10 cellular contexts compared by ENCODE assay signal in the genomic region with DNA sequence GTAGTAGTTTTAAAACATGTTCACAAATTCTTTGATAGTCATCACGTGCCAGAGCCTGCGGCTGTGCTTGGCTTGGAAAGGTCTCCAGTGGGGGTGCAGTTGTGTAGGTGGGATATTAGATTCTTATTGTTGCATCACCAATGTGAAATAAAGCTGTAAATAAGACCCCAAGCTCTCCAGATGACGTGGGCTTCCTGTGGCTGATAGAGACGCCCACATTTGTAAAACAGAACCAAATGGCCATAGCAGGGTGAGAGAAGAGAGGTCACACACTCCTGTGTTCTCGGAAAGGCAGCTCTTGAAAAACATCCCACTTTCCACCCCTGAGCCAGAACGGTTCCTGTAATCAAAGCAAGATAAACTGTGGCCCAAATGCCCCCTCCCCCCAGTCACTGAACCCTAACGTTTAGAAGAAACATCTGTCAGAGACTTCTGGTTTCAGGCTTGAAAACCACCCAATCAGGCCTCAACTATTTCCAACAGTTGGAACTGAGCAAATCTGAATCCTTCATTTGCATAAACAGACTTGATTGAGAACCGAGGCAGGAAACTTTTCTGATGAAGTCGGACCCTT. TPM values are rescaled to one million over a fixed set of nuclear protein-coding genes. Genes with fewer than 3 reads are reported as not detected.
DNase-seq lines count a peak whose midpoint lies in the region; ATAC-seq, FAIRE-seq and TF ChIP-seq lines count a peak whose summit lies in the region.
"Had no signal": no experiment of that assay in that cellular context is flagged by ENCODE, and none has a peak within 500 bp of the region (broad histone marks: within the 10 kb centered on the region; RNA-seq: fewer than 3 reads in every experiment).

No MANE protein-coding gene starts in this region.

- no peak overlapping the region for H3K27ac ChIP-seq in CD4-positive, alpha-beta T cell (ENCODE audit: low read depth, low read length)
- no peak overlapping the region for H3K27ac ChIP-seq in left lung

- ATAC-seq in CD4-positive, alpha-beta T cell (ENCODE audit: poor library complexity), result no peak
- peak; percentile 74 for ATAC-seq in GM19351 (IDR thresholded peaks at IDR 0.05; ENCODE audit: unreplicated experiment)
- peak; percentile 60 for ATAC-seq in HG03520 (IDR thresholded peaks at IDR 0.05; ENCODE audit: unreplicated experiment)
- no peak for ATAC-seq in effector memory CD8-positive, alpha-beta T cell (replicated peaks)
- no peak for ATAC-seq in left lung

- H3K9me3 Mint-ChIP-seq in CD4-positive, alpha-beta T cell, result no peaks in the 10 kb centered on the region
- H3K9me3 Mint-ChIP-seq in effector memory CD8-positive, alpha-beta T cell, result no peaks in the 10 kb centered on the region

- no peaks in the 10 kb centered on the region for H3K9me3 ChIP-seq in CD4-positive, alpha-beta T cell (ENCODE audit: control insufficient read depth, low read length)
- no peaks in the 10 kb centered on the region for H3K9me3 ChIP-seq in left lung

- no peak for FAIRE-seq in HTR-8/SVneo (lab: Jason Lieb, UNC)

- no peaks in the 10 kb centered on the region for H3K36me3 ChIP-seq in left lung

- POLR2A ChIA-PET in CD4-positive, alpha-beta T cell (lab: Charles Lee), result interaction anchor here (3.5 kb wide), 1 partner anchor 19 kb away, joined by 11 read pairs; no protein-coding TSS in a partner anchor
- POLR2A ChIA-PET in GM10248 (lab: Yijun Ruan, JAX), result no interaction called here

- no peaks in the 10 kb centered on the region for H3K36me3 Mint-ChIP-seq in CD4-positive, alpha-beta T cell (ENCODE audit: low read depth)
- H3K36me3 Mint-ChIP-seq in effector memory CD8-positive, alpha-beta T cell (ENCODE audit: insufficient read depth), result no peaks in the 10 kb centered on the region

- no peaks in the 10 kb centered on the region for H3K27me3 ChIP-seq in CD4-positive, alpha-beta T cell (ENCODE audit: control insufficient read depth, insufficient read depth, low read length)
- no peaks in the 10 kb centered on the region for H3K27me3 ChIP-seq in left lung

- no peak for TF ChIP-seq CTCF in CD4-positive, alpha-beta T cell (IDR thresholded peaks at IDR 0.05)
- TF ChIP-seq CTCF in left lung (IDR thresholded peaks at IDR 0.05) (no peak), GM10248 (IDR thresholded peaks at IDR 0.05; ENCODE audit: control extremely low read depth, extremely low read depth, low read depth, missing control alignments) (no peak)

- no peak overlapping the region for H3K4me3 ChIP-seq in left lung

- peak overlapping the region; percentile 60 for H3K27ac Mint-ChIP-seq in CD4-positive, alpha-beta T cell
- H3K27ac Mint-ChIP-seq in effector memory CD8-positive, alpha-beta T cell, result peak overlapping the region in 1 of 2 donors; percentile 72

- H3K27me3 Mint-ChIP-seq in CD4-positive, alpha-beta T cell, result no peaks in the 10 kb centered on the region
- peaks cover 10 to 14% of the 10 kb centered on the region in 2 donors for H3K27me3 Mint-ChIP-seq in effector memory CD8-positive, alpha-beta T cell

- H3K4me1 ChIP-seq in left lung, result no peaks in the 10 kb centered on the region

- intact Hi-C loops in CD4-positive, alpha-beta T cell (cut with DNase I, micrococcal nuclease), result loop anchor here in 1 of 2 experiments (10.0 kb wide), 2 partner anchors 341 to 381 kb away; a partner anchor contains a TSS
- intact Hi-C loops in left lung (cut with DNase I), result no loop called here

- no peak for DNase-seq in CD4-positive, alpha-beta T cell
- DNase-seq in effector memory CD8-positive, alpha-beta T cell, result no peak
- DNase-seq in left lung (no peak), NCI-H2081 treated with DMSO at 0.1 percent for 48 hours (lab: John Stamatoyannopoulos, UW) (no peak), HTR-8/SVneo (ENCODE audit: insufficient read length, low spot score) (no peak), GM10248 (ENCODE audit: extremely low spot score) (no peak)
- DNase-seq: NCI-H187 treated with DMSO at 0.1 percent for 48 hours, nucleus accumbens had no signal

- H3K4me3 Mint-ChIP-seq in CD4-positive, alpha-beta T cell, result peak overlapping the region; percentile 26
- peak overlapping the region; percentile 23 to 47 for H3K4me3 Mint-ChIP-seq in effector memory CD8-positive, alpha-beta T cell

- peaks cover 25% of the 10 kb centered on the region for H3K4me1 Mint-ChIP-seq in CD4-positive, alpha-beta T cell (ENCODE audit: low read depth)
- H3K4me1 Mint-ChIP-seq in effector memory CD8-positive, alpha-beta T cell (ENCODE audit: low read depth in 2 of 2), result peaks cover 12% of the 10 kb centered on the region in 2 donors

- CTCF ChIA-PET in CD4-positive, alpha-beta T cell (lab: Charles Lee), result no interaction called here
- CTCF ChIA-PET in GM10248 (lab: Yijun Ruan, JAX), result interaction anchor here (0.9 to 2.5 kb wide), 3 partner anchors 10 to 13 kb away, joined by 3 to 9 read pairs (median 6); no protein-coding TSS in a partner anchor

RNA-seq across cellular contexts. Expression of a gene that starts 6.6 kb away (rescaled TPM):
- 1 to 10 TPM; 8.5 to 9.3 TPM for total RNA-seq in CD4-positive, alpha-beta T cell
- total RNA-seq in left lung, result 10 to 100 TPM; 35.1 to 36.3 TPM

Comparison
In these comparisons a context has a peak if more than half of its experiments do, and no peak if none do; other contexts are left out.
1. ATAC-seq: peak in GM19351 (single experiment) and HG03520 (single experiment); none in CD4-positive, alpha-beta T cell (single experiment), effector memory CD8-positive, alpha-beta T cell (single experiment) and left lung (single experiment).